ENCODE assay signal across 1 cellular context in genomic region chr15:80989518-80990478, GRCh38.
A peak's percentile ranks its signal among the peaks of the same experiment; 100 is the strongest.
TF ChIP-seq lines count a peak whose summit lies in the region.

Gene MESD, minus strand, starts transcription at chr15:80989819. Its CDS starts 28 bp downstream, at chr15:80989791.

TF ChIP-seq in HepG2, 621 proteins besides CTCF, POLR2A, EP300 and RAD21 (continued from another document and continues in another):
- TF ChIP-seq ZNF407 (CRISPR knock-in tag; IDR thresholded peaks at IDR 0.05; ENCODE audit: not compliant biosample characterization) (peak; percentile 84), ZNF451 (CRISPR knock-in tag; IDR thresholded peaks at IDR 0.05) (no peak; the same call in 1 of the 2 replicates), ZMAT5 (CRISPR knock-in tag; IDR thresholded peaks at IDR 0.05; ENCODE audit: borderline replicate concordance, low read depth) (no peak), ZNF572 (CRISPR knock-in tag; IDR thresholded peaks at IDR 0.05) (no peak), ZNF547 (CRISPR knock-in tag; IDR thresholded peaks at IDR 0.05) (peak; percentile 80; the same call in 1 of the 2 replicates), ZNF83 (CRISPR knock-in tag; IDR thresholded peaks at IDR 0.05; ENCODE audit: borderline replicate concordance) (no peak), XRCC5 (optimal IDR thresholded peaks at IDR 0.05; ENCODE audit: low read length) (no peak), SIN3B (IDR thresholded peaks at IDR 0.05; ENCODE audit: low read length) (0 out of 2 replicates have a peak, but pooled peaks have one; percentile 46), RXRA (CRISPR knock-in tag; IDR thresholded peaks at IDR 0.05) (no peak; the same call in 1 of the 2 replicates), RFX1 (IDR thresholded peaks at IDR 0.05) (no peak), ZFP36L1 (CRISPR knock-in tag; IDR thresholded peaks at IDR 0.05) (no peak), ZNF616 (CRISPR knock-in tag; IDR thresholded peaks at IDR 0.05; ENCODE audit: low read depth) (no peak), POLR2AphosphoS2 (IDR thresholded peaks at IDR 0.05; ENCODE audit: low read depth, low read length) (no peak), YEATS2 (CRISPR knock-in tag; IDR thresholded peaks at IDR 0.05; ENCODE audit: borderline replicate concordance) (peak; percentile 50; the same call in 1 of the 2 replicates), ZNF788 (CRISPR knock-in tag; IDR thresholded peaks at IDR 0.05; ENCODE audit: borderline replicate concordance) (no peak; the same call in 1 of the 2 replicates), ZNF891 (CRISPR knock-in tag; IDR thresholded peaks at IDR 0.05) (no peak), ZNF530 (CRISPR knock-in tag; IDR thresholded peaks at IDR 0.05; ENCODE audit: low read depth) (no peak), ZNF841 (CRISPR knock-in tag; IDR thresholded peaks at IDR 0.05; ENCODE audit: borderline replicate concordance) (no peak), AGO1 (IDR thresholded peaks at IDR 0.05; ENCODE audit: low read depth, low read length, poor library complexity, severe bottlenecking) (no peak), NFAT5 (CRISPR knock-in tag; IDR thresholded peaks at IDR 0.05) (no peak), SAP130 (CRISPR knock-in tag; IDR thresholded peaks at IDR 0.05; ENCODE audit: low read depth) (peak; percentile 78), AKAP8 (CRISPR knock-in tag; IDR thresholded peaks at IDR 0.05) (no peak), SP1 (IDR thresholded peaks at IDR 0.05) (no peak), SP1 (CRISPR knock-in tag; IDR thresholded peaks at IDR 0.05) (peak; percentile 74), ZNF18 (CRISPR knock-in tag; IDR thresholded peaks at IDR 0.05; ENCODE audit: insufficient replicate concordance) (no peak), ZNF75D (CRISPR knock-in tag; IDR thresholded peaks at IDR 0.05; ENCODE audit: borderline replicate concordance) (no peak), GZF1 (CRISPR knock-in tag; IDR thresholded peaks at IDR 0.05) (no peak), TIGD3 (CRISPR knock-in tag; IDR thresholded peaks at IDR 0.05; ENCODE audit: borderline replicate concordance) (no peak), CEBPZ (IDR thresholded peaks at IDR 0.05; ENCODE audit: low read length) (no peak), HOXD1 (CRISPR knock-in tag; IDR thresholded peaks at IDR 0.05) (0 out of 2 replicates have a peak, but pooled peaks have one; percentile 23), ZNF121 (CRISPR knock-in tag; IDR thresholded peaks at IDR 0.05) (no peak), ZNF776 (CRISPR knock-in tag; IDR thresholded peaks at IDR 0.05) (no peak; the same call in 1 of the 2 replicates), PBX3 (CRISPR knock-in tag; IDR thresholded peaks at IDR 0.05; ENCODE audit: borderline replicate concordance) (0 out of 2 replicates have a peak, but pooled peaks have one; percentile 49), HOXA9 (CRISPR knock-in tag; IDR thresholded peaks at IDR 0.05; ENCODE audit: borderline replicate concordance) (no peak), TOPORS (CRISPR knock-in tag; IDR thresholded peaks at IDR 0.05) (no peak), E2F1 (CRISPR knock-in tag; IDR thresholded peaks at IDR 0.05) (peak; percentile 76; the same call in 1 of the 2 replicates), REL (CRISPR knock-in tag; conservative IDR thresholded peaks at IDR 0.05) (no peak), EZH2 (conservative IDR thresholded peaks at IDR 0.05; ENCODE audit: low read depth, low read length) (no peak), NR2F2 (IDR thresholded peaks at IDR 0.05; ENCODE audit: borderline replicate concordance, low read depth) (no peak)
